ENCODE assay signal across 13 cellular contexts in the genomic region with DNA sequence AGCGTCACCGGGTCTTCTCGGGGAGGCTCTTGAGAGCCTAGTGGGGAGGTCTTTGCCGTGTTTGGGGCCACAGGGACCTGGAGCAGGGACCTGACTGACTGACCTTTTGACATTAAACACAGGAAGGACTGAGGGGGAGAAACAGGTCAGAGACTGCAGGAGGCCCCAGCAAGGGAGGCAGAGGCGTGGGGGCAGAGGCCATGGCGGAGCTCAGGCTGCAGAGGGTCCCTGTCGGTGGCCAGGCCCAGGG. TPM values are rescaled to one million over a fixed set of nuclear protein-coding genes. Genes with fewer than 3 reads are reported as not detected.
DNase-seq lines count a peak whose midpoint lies in the region; ATAC-seq, FAIRE-seq and TF ChIP-seq lines count a peak whose summit lies in the region.
"Had no signal": no experiment of that assay in that cellular context is flagged by ENCODE, and none has a peak within 500 bp of the region (broad histone marks: within the 10 kb centered on the region; RNA-seq: fewer than 3 reads in every experiment).

No MANE protein-coding gene starts in this region.

- H3K27me3 ChIP-seq in AG04450 (ENCODE audit: control insufficient read depth, insufficient read depth, low read length), result no peaks in the 10 kb centered on the region
- H3K27me3 ChIP-seq in mucosa of rectum (ENCODE audit: control insufficient read depth in 2 of 2, insufficient read depth in 2 of 2, low read length in 2 of 2), result no peaks in the 10 kb centered on the region
- H3K27me3 ChIP-seq in heart right ventricle, result no peaks in the 10 kb centered on the region
- H3K27me3 ChIP-seq: adrenal gland had no signal

- intact Hi-C loops in heart right ventricle (cut with DNase I), result loop anchor here in 1 of 10 donors (5.0 kb wide), 1 partner anchor 41 kb away; a partner anchor contains a TSS

- H3K4me1 ChIP-seq in mucosa of rectum (ENCODE audit: control insufficient read depth in 2 of 2, insufficient read depth in 2 of 2, low read length in 2 of 2) (peaks cover 75 to 79% of the 10 kb centered on the region in 2 donors), heart right ventricle (peaks cover 27 to 88% (median 50%) of the 10 kb centered on the region in 9 donors)

- ATAC-seq in GM18498 (IDR thresholded peaks at IDR 0.05; ENCODE audit: unreplicated experiment) (peak; percentile 3), heart right ventricle (no peak)

- TF ChIP-seq CTCF in AG04450 (IDR thresholded peaks at IDR 0.05; ENCODE audit: low read depth, low read length) (no peak), RWPE1 (conservative IDR thresholded peaks at IDR 0.05; ENCODE audit: low read depth) (no peak), heart right ventricle (IDR thresholded peaks at IDR 0.05) (no peak)

- no peak overlapping the region for H3K4me3 ChIP-seq in AG04450 (ENCODE audit: low read depth, low read length)
- no peak overlapping the region for H3K4me3 ChIP-seq in mucosa of rectum (ENCODE audit: low read length in 2 of 2)
- peak overlapping the region in 1 of 10 donors; percentile 7 for H3K4me3 ChIP-seq in heart right ventricle
- H3K4me3 ChIP-seq: adrenal gland, skin epidermis had no signal

- H3K9ac ChIP-seq in mucosa of rectum (ENCODE audit: low read depth in 1 of 2, low read length in 2 of 2), result peak overlapping the region in 1 of 2 donors; percentile 14

- WGBS in heart right ventricle, 2 donors, result 83 to 86% methylated on average over 7 of the region's 7 CpGs

- DNase-seq in AG04450 (ENCODE audit: low read depth, low spot score) (no peak), RWPE1 (ENCODE audit: low spot score) (no peak), EL (no peak), heart right ventricle (no peak), RCC 7860 (ENCODE audit: low spot score) (no peak)
- DNase-seq in stimulated activated CD4-positive, alpha-beta T cell treated with anti-CD3 and anti-CD28 coated beads, Interleukin-1b, Interleukin-23, amount 100 ng/mL, for 48 hours, result no peak
- DNase-seq: activated CD4-positive, CD25-positive, alpha-beta regulatory T cell treated with anti-CD3 and anti-CD28 coated beads, Interleukin-2, amount 50 U/mL, for 72 hours; NCI-H2107 had no signal

- H3K36me3 ChIP-seq in mucosa of rectum (ENCODE audit: control insufficient read depth in 2 of 2, insufficient read depth in 2 of 2, low read length in 2 of 2) (no peaks in the 10 kb centered on the region), heart right ventricle (no peaks in the 10 kb centered on the region)
- H3K36me3 ChIP-seq: adrenal gland had no signal

- CTCF ChIA-PET in AG04450 (lab: Charles Lee), result no interaction called here
- CTCF ChIA-PET in RWPE1 (lab: Yijun Ruan, JAX), result no interaction called here

- peak overlapping the region; percentile 11 for H3K27ac ChIP-seq in AG04450 (ENCODE audit: low read depth, low read length)
- H3K27ac ChIP-seq in RWPE1, result 0 out of 2 replicates have a peak overlapping the region, but pooled peaks have one; percentile 8
- H3K27ac ChIP-seq in mucosa of rectum (ENCODE audit: low read depth in 2 of 2, low read length in 2 of 2), result peak overlapping the region; percentile 4 to 61
- peak overlapping the region in 1 of 10 donors; percentile 76 for H3K27ac ChIP-seq in heart right ventricle

- POLR2A ChIA-PET in AG04450 (lab: Yijun Ruan, JAX), result no interaction called here
- POLR2A ChIA-PET in RWPE1 (lab: Yijun Ruan, JAX; ENCODE audit: low non-redundant PET), result no interaction called here

- H3K9me3 ChIP-seq in AG04450 (ENCODE audit: control insufficient read depth, insufficient read depth, low read length) (peaks cover 21% of the 10 kb centered on the region), mucosa of rectum (ENCODE audit: control insufficient read depth in 2 of 2, low read length in 2 of 2) (peaks cover 0 to 2% of the 10 kb centered on the region in 2 donors), heart right ventricle (peaks cover 0 to 11% (median 0%) of the 10 kb centered on the region in 11 donors)
- H3K9me3 ChIP-seq: adrenal gland had no signal

- FAIRE-seq in RCC 7860 (lab: Jason Lieb, UNC), result no peak
- FAIRE-seq: endometrium had no signal

RNA-seq across cellular contexts. Expression of a gene that starts 41.6 kb away (rescaled TPM):
- polyA plus RNA-seq in AG04450 (2011; rRNA removed) (18.2 and 21.0 TPM in 2 replicates), heart right ventricle (10 to 100 TPM; 15.6 to 25.0 TPM)
- 23.7 and 24.1 TPM in 2 replicates for polyA minus RNA-seq in AG04450 (2011; rRNA and poly(A)+ RNA removed)
- total RNA-seq in heart right ventricle, result 10 to 100 TPM; 31.1 to 53.2 (median 33.6) TPM
